Comparison of ENCODE assay signal across 1 cellular context in the genomic region with DNA sequence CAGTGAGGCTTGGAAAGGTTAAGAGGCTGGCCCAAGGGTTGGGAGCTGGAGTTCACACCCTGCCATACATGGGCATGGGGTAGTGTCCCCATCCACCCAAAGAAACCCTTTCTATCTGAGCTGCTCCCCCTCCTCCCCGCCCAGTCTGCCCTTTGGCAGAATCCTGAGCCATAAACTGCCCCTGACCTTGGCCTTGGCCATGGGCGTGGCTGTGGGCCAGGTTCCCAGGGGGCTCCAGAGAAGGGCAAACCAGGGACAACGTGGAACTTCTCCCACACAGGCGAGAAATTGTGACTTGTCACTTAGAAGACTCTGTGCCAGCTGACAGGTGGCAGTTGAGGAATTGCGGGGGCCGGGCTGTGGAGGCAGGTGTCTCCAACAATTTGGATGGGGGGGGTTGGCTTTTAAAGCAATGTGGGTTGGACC.
TF ChIP-seq lines count a peak whose summit lies in the region.

No MANE protein-coding gene starts in this region.

TF ChIP-seq in K562, 482 proteins besides CTCF, POLR2A, EP300 and RAD21:
- no peak for TF ChIP-seq ELF1 (tag; IDR thresholded peaks at IDR 0.05)
- TF ChIP-seq, protein P1, sequence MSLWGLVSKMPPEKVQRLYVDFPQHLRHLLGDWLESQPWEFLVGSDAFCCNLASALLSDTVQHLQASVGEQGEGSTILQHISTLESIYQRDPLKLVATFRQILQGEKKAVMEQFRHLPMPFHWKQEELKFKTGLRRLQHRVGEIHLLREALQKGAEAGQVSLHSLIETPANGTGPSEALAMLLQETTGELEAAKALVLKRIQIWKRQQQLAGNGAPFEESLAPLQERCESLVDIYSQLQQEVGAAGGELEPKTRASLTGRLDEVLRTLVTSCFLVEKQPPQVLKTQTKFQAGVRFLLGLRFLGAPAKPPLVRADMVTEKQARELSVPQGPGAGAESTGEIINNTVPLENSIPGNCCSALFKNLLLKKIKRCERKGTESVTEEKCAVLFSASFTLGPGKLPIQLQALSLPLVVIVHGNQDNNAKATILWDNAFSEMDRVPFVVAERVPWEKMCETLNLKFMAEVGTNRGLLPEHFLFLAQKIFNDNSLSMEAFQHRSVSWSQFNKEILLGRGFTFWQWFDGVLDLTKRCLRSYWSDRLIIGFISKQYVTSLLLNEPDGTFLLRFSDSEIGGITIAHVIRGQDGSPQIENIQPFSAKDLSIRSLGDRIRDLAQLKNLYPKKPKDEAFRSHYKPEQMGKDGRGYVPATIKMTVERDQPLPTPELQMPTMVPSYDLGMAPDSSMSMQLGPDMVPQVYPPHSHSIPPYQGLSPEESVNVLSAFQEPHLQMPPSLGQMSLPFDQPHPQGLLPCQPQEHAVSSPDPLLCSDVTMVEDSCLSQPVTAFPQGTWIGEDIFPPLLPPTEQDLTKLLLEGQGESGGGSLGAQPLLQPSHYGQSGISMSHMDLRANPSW (CRISPR knock-in tag; IDR thresholded peaks at IDR 0.05), result peak; percentile 96
- TF ChIP-seq, protein P2, sequence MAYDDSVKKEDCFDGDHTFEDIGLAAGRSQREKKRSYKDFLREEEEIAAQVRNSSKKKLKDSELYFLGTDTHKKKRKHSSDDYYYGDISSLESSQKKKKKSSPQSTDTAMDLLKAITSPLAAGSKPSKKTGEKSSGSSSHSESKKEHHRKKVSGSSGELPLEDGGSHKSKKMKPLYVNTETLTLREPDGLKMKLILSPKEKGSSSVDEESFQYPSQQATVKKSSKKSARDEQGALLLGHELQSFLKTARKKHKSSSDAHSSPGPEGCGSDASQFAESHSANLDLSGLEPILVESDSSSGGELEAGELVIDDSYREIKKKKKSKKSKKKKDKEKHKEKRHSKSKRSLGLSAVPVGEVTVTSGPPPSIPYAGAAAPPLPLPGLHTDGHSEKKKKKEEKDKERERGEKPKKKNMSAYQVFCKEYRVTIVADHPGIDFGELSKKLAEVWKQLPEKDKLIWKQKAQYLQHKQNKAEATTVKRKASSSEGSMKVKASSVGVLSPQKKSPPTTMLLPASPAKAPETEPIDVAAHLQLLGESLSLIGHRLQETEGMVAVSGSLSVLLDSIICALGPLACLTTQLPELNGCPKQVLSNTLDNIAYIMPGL (CRISPR knock-in tag; IDR thresholded peaks at IDR 0.05), result peak; percentile 63; the same call in 1 of the 2 replicates
- no peak for TF ChIP-seq XRCC4 (IDR thresholded peaks at IDR 0.05; ENCODE audit: extremely low read depth, insufficient read depth, insufficient read length)
